20 cellular contexts compared by ENCODE assay signal in the genomic region with DNA sequence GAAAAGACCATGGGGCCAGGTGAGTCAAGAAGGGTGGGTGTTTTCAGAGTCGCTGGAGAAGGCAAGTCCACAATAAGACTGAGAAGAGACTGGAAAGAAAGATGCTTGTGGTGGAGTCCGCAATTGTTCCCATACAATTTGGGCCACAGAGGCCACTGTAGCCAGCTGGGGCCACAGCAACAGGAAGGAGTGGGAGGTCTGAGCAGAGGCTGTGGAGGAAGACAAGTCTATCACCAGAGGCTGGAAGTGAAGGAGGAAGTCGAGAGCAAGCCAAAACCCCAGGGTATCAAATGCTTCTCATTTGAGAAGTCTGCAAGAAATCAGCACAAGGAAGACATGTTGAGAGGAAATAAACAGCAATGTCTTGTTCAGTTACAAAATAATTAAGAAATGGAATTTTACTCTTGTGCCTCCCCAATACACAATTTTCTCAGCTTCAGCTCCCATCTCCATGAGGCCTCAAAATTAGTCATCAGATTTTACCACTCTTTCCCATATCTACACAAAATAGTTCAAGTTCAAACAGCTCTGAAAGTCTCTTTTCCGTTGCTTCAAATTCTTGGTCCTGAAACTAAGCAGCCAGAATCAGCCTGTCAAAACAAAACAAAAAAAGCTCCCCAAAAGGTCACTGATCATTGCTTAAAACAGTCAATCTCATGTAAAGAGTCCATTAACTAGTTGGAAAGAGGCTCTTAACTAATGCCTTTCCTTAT. TPM values are rescaled to one million over a fixed set of nuclear protein-coding genes. Genes with fewer than 3 reads are reported as not detected.
DNase-seq lines count a peak whose midpoint lies in the region; ATAC-seq, FAIRE-seq and TF ChIP-seq lines count a peak whose summit lies in the region.
"Had no signal": no experiment of that assay in that cellular context is flagged by ENCODE, and none has a peak within 500 bp of the region (broad histone marks: within the 10 kb centered on the region; RNA-seq: fewer than 3 reads in every experiment).

No MANE protein-coding gene starts in this region.

- H3K36me3 ChIP-seq in astrocyte (ENCODE audit: insufficient read depth, low read length), result no peaks in the 10 kb centered on the region
- H3K36me3 ChIP-seq: neural progenitor cell, transverse colon had no signal

- ATAC-seq in activated CD8-positive, alpha-beta memory T cell treated with anti-CD3 and anti-CD28 coated beads, Interleukin-2, amount 10 ng/mL, durations not matched to agents 7 days and 5 days, result no peak
- no peak for ATAC-seq in HG03432 (IDR thresholded peaks at IDR 0.05; ENCODE audit: unreplicated experiment)
- ATAC-seq: CD8-positive, alpha-beta T cell; sciatic nerve had no signal

- no peak overlapping the region for H3K4me3 Mint-ChIP-seq in activated CD4-positive, alpha-beta T cell treated with anti-CD3 and anti-CD28 coated beads, Interleukin-2, amount 10 ng/mL, durations not matched to agents 24 days and 14 days
- H3K4me3 Mint-ChIP-seq in astrocyte (ENCODE audit: unreplicated experiment) (no peak overlapping the region), nephron progenitor cell (no peak overlapping the region)
- H3K4me3 Mint-ChIP-seq in activated CD8-positive, alpha-beta memory T cell treated with anti-CD3 and anti-CD28 coated beads, Interleukin-2, amount 10 ng/mL, durations not matched to agents 7 days and 5 days, result no peak overlapping the region
- H3K4me3 Mint-ChIP-seq: CD8-positive, alpha-beta T cell; neural progenitor cell had no signal

- no peaks in the 10 kb centered on the region for H3K9me3 ChIP-seq in astrocyte (ENCODE audit: insufficient read depth, low read depth, low read length)
- H3K9me3 ChIP-seq: transverse colon had no signal

- intact Hi-C loops in activated CD4-positive, alpha-beta T cell treated with anti-CD3 and anti-CD28 coated beads, Interleukin-2, amount 10 ng/mL, durations not matched to agents 24 days and 14 days (cut with micrococcal nuclease), result no loop called here

- peaks cover 10% of the 10 kb centered on the region for H3K9me3 Mint-ChIP-seq in activated CD4-positive, alpha-beta T cell treated with anti-CD3 and anti-CD28 coated beads, Interleukin-2, amount 10 ng/mL, durations not matched to agents 24 days and 14 days
- H3K9me3 Mint-ChIP-seq in astrocyte (ENCODE audit: unreplicated experiment) (peaks cover 2% of the 10 kb centered on the region), nephron progenitor cell (peaks cover 13% of the 10 kb centered on the region)
- H3K9me3 Mint-ChIP-seq in activated CD8-positive, alpha-beta memory T cell treated with anti-CD3 and anti-CD28 coated beads, Interleukin-2, amount 10 ng/mL, durations not matched to agents 7 days and 5 days (ENCODE audit: low read depth), result no peaks in the 10 kb centered on the region
- H3K9me3 Mint-ChIP-seq: CD8-positive, alpha-beta T cell had no signal

- H3K36me3 Mint-ChIP-seq in activated CD4-positive, alpha-beta T cell treated with anti-CD3 and anti-CD28 coated beads, Interleukin-2, amount 10 ng/mL, durations not matched to agents 24 days and 14 days (ENCODE audit: low read depth), result peaks cover 1% of the 10 kb centered on the region
- H3K36me3 Mint-ChIP-seq in astrocyte (ENCODE audit: low read depth, unreplicated experiment), result no peaks in the 10 kb centered on the region
- H3K36me3 Mint-ChIP-seq in nephron progenitor cell (ENCODE audit: low read depth), result no peaks in the 10 kb centered on the region
- no peaks in the 10 kb centered on the region for H3K36me3 Mint-ChIP-seq in activated CD8-positive, alpha-beta memory T cell treated with anti-CD3 and anti-CD28 coated beads, Interleukin-2, amount 10 ng/mL, durations not matched to agents 7 days and 5 days
- H3K36me3 Mint-ChIP-seq: CD8-positive, alpha-beta T cell; neural progenitor cell had no signal

- H3K27ac ChIP-seq in astrocyte (ENCODE audit: low read depth, low read length), result no peak overlapping the region
- H3K27ac ChIP-seq: neural progenitor cell, SK-N-MC, transverse colon had no signal

- H3K9ac ChIP-seq in astrocyte (ENCODE audit: low read length), result no peak overlapping the region
- H3K9ac ChIP-seq: neural progenitor cell had no signal

- H3K27me3 ChIP-seq in astrocyte (ENCODE audit: insufficient read depth, low read length), result no peaks in the 10 kb centered on the region
- H3K27me3 ChIP-seq: neural progenitor cell, transverse colon had no signal

- no peak for DNase-seq in activated CD4-positive, alpha-beta T cell treated with anti-CD3 and anti-CD28 coated beads, Interleukin-2, amount 10 ng/mL, durations not matched to agents 24 days and 14 days
- no peak for DNase-seq in activated CD4-positive, alpha-beta T cell treated with anti-CD3 and anti-CD28 coated beads for 1 hour
- DNase-seq in M059J (ENCODE audit: low read depth) (peak; percentile 54), astrocyte (ENCODE audit: low read depth) (peak; percentile 55), nephron progenitor cell (no peak), AG08396 (ENCODE audit: low spot score) (no peak)
- no peak for DNase-seq in activated CD8-positive, alpha-beta memory T cell treated with anti-CD3 and anti-CD28 coated beads, Interleukin-2, amount 10 ng/mL, durations not matched to agents 7 days and 5 days
- DNase-seq: CD8-positive, alpha-beta T cell; EL; NCI-H187 treated with DMSO at 0.1 percent for 48 hours; NCI-H510A treated with DMSO at 0.1 percent for 48 hours; stimulated activated CD4-positive, alpha-beta T cell treated with anti-CD3 and anti-CD28 coated beads, Interleukin-2, amount 100 ng/mL, for 48 hours; transverse colon had no signal

- TF ChIP-seq CTCF in astrocyte (IDR thresholded peaks at IDR 0.05; ENCODE audit: insufficient read depth, low read depth, low read length) (no peak), nephron progenitor cell (IDR thresholded peaks at IDR 0.05) (no peak)

- H3K4me1 Mint-ChIP-seq in activated CD4-positive, alpha-beta T cell treated with anti-CD3 and anti-CD28 coated beads, Interleukin-2, amount 10 ng/mL, durations not matched to agents 24 days and 14 days, result peaks cover 10% of the 10 kb centered on the region
- peaks cover 10% of the 10 kb centered on the region for H3K4me1 Mint-ChIP-seq in astrocyte (ENCODE audit: low read depth, unreplicated experiment)
- H3K4me1 Mint-ChIP-seq in nephron progenitor cell, result peaks cover 10% of the 10 kb centered on the region
- H3K4me1 Mint-ChIP-seq in activated CD8-positive, alpha-beta memory T cell treated with anti-CD3 and anti-CD28 coated beads, Interleukin-2, amount 10 ng/mL, durations not matched to agents 7 days and 5 days, result peaks cover 9% of the 10 kb centered on the region
- H3K4me1 Mint-ChIP-seq: neural progenitor cell had no signal

- FAIRE-seq in astrocyte (lab: Jason Lieb, UNC), result no peak
- FAIRE-seq: A204.1, endometrium had no signal

- peak overlapping the region; percentile 26 for H3K27ac Mint-ChIP-seq in activated CD4-positive, alpha-beta T cell treated with anti-CD3 and anti-CD28 coated beads, Interleukin-2, amount 10 ng/mL, durations not matched to agents 24 days and 14 days
- no peak overlapping the region for H3K27ac Mint-ChIP-seq in astrocyte (ENCODE audit: unreplicated experiment)
- peak overlapping the region; percentile 21 for H3K27ac Mint-ChIP-seq in nephron progenitor cell
- no peak overlapping the region for H3K27ac Mint-ChIP-seq in activated CD8-positive, alpha-beta memory T cell treated with anti-CD3 and anti-CD28 coated beads, Interleukin-2, amount 10 ng/mL, durations not matched to agents 7 days and 5 days
- H3K27ac Mint-ChIP-seq: CD8-positive, alpha-beta T cell; neural progenitor cell had no signal

- H4K20me1 ChIP-seq in astrocyte (ENCODE audit: insufficient read depth, low read length), result no peaks in the 10 kb centered on the region

- CTCF ChIA-PET in activated CD8-positive, alpha-beta memory T cell treated with anti-CD3 and anti-CD28 coated beads, Interleukin-2, amount 10 ng/mL, durations not matched to agents 7 days and 5 days (lab: Charles Lee), result no interaction called here

- H3K79me2 ChIP-seq in astrocyte (ENCODE audit: insufficient read depth, low read length), result no peaks in the 10 kb centered on the region

- peaks cover 14% of the 10 kb centered on the region for H3K27me3 Mint-ChIP-seq in activated CD4-positive, alpha-beta T cell treated with anti-CD3 and anti-CD28 coated beads, Interleukin-2, amount 10 ng/mL, durations not matched to agents 24 days and 14 days
- H3K27me3 Mint-ChIP-seq in astrocyte (ENCODE audit: low read depth, unreplicated experiment) (peaks cover 5% of the 10 kb centered on the region), nephron progenitor cell (ENCODE audit: low read depth, poor library complexity) (peaks cover 6% of the 10 kb centered on the region)
- H3K27me3 Mint-ChIP-seq in activated CD8-positive, alpha-beta memory T cell treated with anti-CD3 and anti-CD28 coated beads, Interleukin-2, amount 10 ng/mL, durations not matched to agents 7 days and 5 days, result peaks cover 36% of the 10 kb centered on the region

- peaks cover 15% of the 10 kb centered on the region for H3K4me1 ChIP-seq in astrocyte (ENCODE audit: insufficient read depth, low read length)
- H3K4me1 ChIP-seq: neural progenitor cell, transverse colon had no signal

- no peak overlapping the region for H3K4me3 ChIP-seq in astrocyte (ENCODE audit: insufficient read depth, low read depth, low read length)
- H3K4me3 ChIP-seq: neural progenitor cell, SK-N-MC, transverse colon had no signal

- no peak overlapping the region for H3K4me2 ChIP-seq in astrocyte (ENCODE audit: low read length)
- H3K4me2 ChIP-seq: neural progenitor cell had no signal

- H2AFZ ChIP-seq in astrocyte (ENCODE audit: low read depth, low read length), result no peak overlapping the region
- H2AFZ ChIP-seq: neural progenitor cell had no signal

RNA-seq across cellular contexts. Expression of a gene that starts 31.6 kb away (rescaled TPM):
- total RNA-seq in activated CD4-positive, alpha-beta T cell treated with anti-CD3 and anti-CD28 coated beads, Interleukin-2, amount 10 ng/mL, durations not matched to agents 24 days and 14 days, result not detected in 2 replicates
- total RNA-seq in M059J (2014; rRNA removed; shearing (Covaris generic)), result 0.32 and 1.0 TPM in 2 replicates
- 0.31 and 0.59 TPM in 2 replicates for total RNA-seq in astrocyte
- total RNA-seq in activated CD8-positive, alpha-beta memory T cell treated with anti-CD3 and anti-CD28 coated beads, Interleukin-2, amount 10 ng/mL, durations not matched to agents 7 days and 5 days, result not detected
- total RNA-seq: CD8-positive, alpha-beta T cell; lung microvascular endothelial cell had no signal

Comparison
In these comparisons a context has a peak if more than half of its experiments do, and no peak if none do; other contexts are left out.
1. DNase-seq: peak in M059J (single experiment) and astrocyte (single experiment); none in activated CD4-positive, alpha-beta T cell treated with anti-CD3 and anti-CD28 coated beads, Interleukin-2, amount 10 ng/mL, durations not matched to agents 24 days and 14 days (single experiment), activated CD4-positive, alpha-beta T cell treated with anti-CD3 and anti-CD28 coated beads for 1 hour (single experiment), nephron progenitor cell (single experiment), AG08396 (single experiment) and activated CD8-positive, alpha-beta memory T cell treated with anti-CD3 and anti-CD28 coated beads, Interleukin-2, amount 10 ng/mL, durations not matched to agents 7 days and 5 days (single experiment).
2. H3K27ac Mint-ChIP-seq: peak in activated CD4-positive, alpha-beta T cell treated with anti-CD3 and anti-CD28 coated beads, Interleukin-2, amount 10 ng/mL, durations not matched to agents 24 days and 14 days (single experiment) and nephron progenitor cell (single experiment); none in astrocyte (single experiment) and activated CD8-positive, alpha-beta memory T cell treated with anti-CD3 and anti-CD28 coated beads, Interleukin-2, amount 10 ng/mL, durations not matched to agents 7 days and 5 days (single experiment).